8 cellular contexts compared by ENCODE assay signal in genomic region chr1:38860464-38860816, GRCh38. TPM values are rescaled to one million over a fixed set of nuclear protein-coding genes. Genes with fewer than 3 reads are reported as not detected.
DNase-seq lines count a peak whose midpoint lies in the region; TF ChIP-seq lines count a peak whose summit lies in the region.

No MANE protein-coding gene starts in this region.

- no peak overlapping the region for H3K23ac ChIP-seq in trophoblast cell (ENCODE audit: low read length)

- H3K4ac ChIP-seq in trophoblast cell (ENCODE audit: low read depth, low read length) = no peak overlapping the region

- H3K36me3 ChIP-seq in PC-9 (ENCODE audit: low read depth) = peaks cover 26% of the 10 kb centered on the region
- peaks cover 2 to 3% of the 10 kb centered on the region in 2 donors for H3K36me3 ChIP-seq in esophagus (ENCODE audit: control insufficient read depth in 2 of 2, insufficient read depth in 2 of 2, low read length in 1 of 2)
- H3K36me3 ChIP-seq in trophoblast cell (ENCODE audit: control insufficient read depth in 1 of 2, insufficient read depth in 2 of 2, low read length in 2 of 2) = peaks cover 2 to 6% of the 10 kb centered on the region in 2 experiments

- H3K27ac ChIP-seq in PC-9 (no peak overlapping the region), esophagus (ENCODE audit: low read depth in 2 of 2, low read length in 1 of 2) (peak overlapping the region in 1 of 2 donors; percentile 78), trophoblast cell (ENCODE audit: low read depth, low read length) (no peak overlapping the region)

- no peaks in the 10 kb centered on the region for H3K9me2 ChIP-seq in PC-9 (ENCODE audit: insufficient read depth)

- H3K14ac ChIP-seq in trophoblast cell (ENCODE audit: low read length) = no peak overlapping the region

- H4K20me1 ChIP-seq in PC-9 (ENCODE audit: insufficient read depth) = peaks cover 8% of the 10 kb centered on the region

- H3K4me3 ChIP-seq in PC-9 (peak overlapping the region; percentile 72), esophagus (ENCODE audit: low read depth in 1 of 2, low read length in 2 of 2) (peak overlapping the region; percentile 60 to 68), trophoblast cell (ENCODE audit: low read depth, low read length) (peak overlapping the region; percentile 87)

- H3K79me2 ChIP-seq in PC-9 (ENCODE audit: low read depth) = peaks cover 27% of the 10 kb centered on the region
- H3K79me2 ChIP-seq in trophoblast cell (ENCODE audit: control insufficient read depth, insufficient read depth, low read length, poor library complexity) = peaks cover 9% of the 10 kb centered on the region

- H4K8ac ChIP-seq in trophoblast cell (ENCODE audit: low read depth, low read length) = no peak overlapping the region

- H2BK5ac ChIP-seq in trophoblast cell (ENCODE audit: low read depth, low read length, poor library complexity) = no peak overlapping the region

- peaks cover 23% of the 10 kb centered on the region for H3K4me1 ChIP-seq in PC-9 (replicated peaks; ENCODE audit: insufficient read depth)
- H3K4me1 ChIP-seq in esophagus (ENCODE audit: control insufficient read depth in 2 of 2, insufficient read depth in 2 of 2, low read length in 1 of 2) = peaks cover 0 to 3% of the 10 kb centered on the region in 2 donors
- peaks cover 0 to 2% of the 10 kb centered on the region in 2 experiments for H3K4me1 ChIP-seq in trophoblast cell (ENCODE audit: control insufficient read depth in 1 of 2, insufficient read depth in 2 of 2, low read length in 2 of 2)

- H2BK12ac ChIP-seq in trophoblast cell (ENCODE audit: low read length) = no peak overlapping the region

- H3K27me3 ChIP-seq in PC-9 (ENCODE audit: insufficient read depth, low read depth) (no peaks in the 10 kb centered on the region), esophagus (ENCODE audit: control insufficient read depth in 1 of 2, insufficient read depth in 2 of 2, low read length in 2 of 2) (no peaks in the 10 kb centered on the region), trophoblast cell (ENCODE audit: insufficient read depth, low read length) (no peaks in the 10 kb centered on the region)

- peak overlapping the region; percentile 99 for H2AFZ ChIP-seq in PC-9
- peak overlapping the region; percentile 88 for H2AFZ ChIP-seq in trophoblast cell (ENCODE audit: insufficient read depth, low read length, poor library complexity)

- POLR2A ChIA-PET in PC-9 (lab: Charles Lee; ENCODE audit: unreplicated experiment) (no interaction called here), GM10248 (lab: Yijun Ruan, JAX) (interaction anchor here (0.6 kb wide), 1 partner anchor 834 kb away, joined by 3 read pairs; no protein-coding TSS in a partner anchor)

- H4K12ac ChIP-seq in trophoblast cell (ENCODE audit: low read depth, low read length) = no peak overlapping the region

- H3K4me2 ChIP-seq in PC-9 = peak overlapping the region; percentile 85
- H3K4me2 ChIP-seq in trophoblast cell (ENCODE audit: low read length) = peak overlapping the region; percentile 70

- H3K9me3 ChIP-seq in PC-9 (ENCODE audit: insufficient read depth, low read depth) (no peaks in the 10 kb centered on the region), esophagus (ENCODE audit: control insufficient read depth in 2 of 2, insufficient read depth in 1 of 2, low read depth in 1 of 2, low read length in 1 of 2) (no peaks in the 10 kb centered on the region), trophoblast cell (ENCODE audit: insufficient read depth, low read depth, low read length) (no peaks in the 10 kb centered on the region)

- CTCF ChIA-PET in PC-9 (lab: Charles Lee) (no interaction called here), GM10248 (lab: Yijun Ruan, JAX) (interaction anchor here (3.1 kb wide), 1 partner anchor 13 kb away, joined by 12 read pairs; the partner anchor contains the start of gene MYCBP)

- 7 to 8% methylated on average over 6 of the region's 6 CpGs for WGBS in esophagus, 2 donors
- no CpG with 5 or more reads among the region's 6 CpGs for WGBS in trophoblast cell (ENCODE audit: extremely low coverage, insufficient coverage, insufficient read length)

- DNase-seq in ELR (ENCODE audit: low read depth) (peak; percentile 31), PC-9 (no peak), trophoblast cell (peak in 1 of 2 donors; percentile 37), GM10248 (ENCODE audit: extremely low spot score) (no peak), NCI-H1436 treated with DMSO at 0.1 percent for 48 hours (lab: John Stamatoyannopoulos, UW) (no peak), ecto neural progenitor cell (ENCODE audit: low spot score) (no peak), cerebellar cortex (ENCODE audit: low spot score) (no peak)

- no peak overlapping the region for H4K91ac ChIP-seq in trophoblast cell (ENCODE audit: low read depth, low read length)

- H2AK5ac ChIP-seq in trophoblast cell (ENCODE audit: low read length) = no peak overlapping the region

- BruUV-seq in PC-9 (replicated peaks; lab: Mats Ljungman, UMichigan) = no TSS peak

- H3K18ac ChIP-seq in trophoblast cell (ENCODE audit: low read length) = no peak overlapping the region

- H3K9ac ChIP-seq in trophoblast cell (ENCODE audit: low read length) = no peak overlapping the region

- H3F3A ChIP-seq in PC-9 (ENCODE audit: insufficient read depth, low read depth) = peaks cover 34% of the 10 kb centered on the region

- intact Hi-C loops in PC-9 (cut with micrococcal nuclease; ENCODE audit: unreplicated experiment) = no loop called here

- TF ChIP-seq CTCF in PC-9 (conservative IDR thresholded peaks at IDR 0.05) (no peak), GM10248 (IDR thresholded peaks at IDR 0.05; ENCODE audit: control extremely low read depth, extremely low read depth, low read depth, missing control alignments) (no peak)

- H3K79me1 ChIP-seq in trophoblast cell (ENCODE audit: low read length) = peaks cover 4% of the 10 kb centered on the region

- H2BK120ac ChIP-seq in trophoblast cell (ENCODE audit: insufficient read depth, low read length, poor library complexity) = no peak overlapping the region

RNA-seq across cellular contexts. Expression of gene RRAGC, which starts 0.9 kb away (rescaled TPM):
- total RNA-seq in PC-9 (2021) = 22.1 and 33.0 TPM in 2 replicates
- 10 to 100 TPM in 1 of 2 donors, 1 to 10 TPM in 1; 7.7 to 18.4 TPM for polyA plus RNA-seq in esophagus
- polyA plus RNA-seq in trophoblast cell (2013) = 36.4 and 39.7 TPM in 2 replicates

RNA-seq across cellular contexts. Expression of gene MYCBP, which starts 12.7 kb away (rescaled TPM):
- 51.9 TPM in 2 replicates for total RNA-seq in PC-9 (2021)
- polyA plus RNA-seq in esophagus = 10 to 100 TPM; 13.0 to 19.1 TPM
- 40.6 and 42.4 TPM in 2 replicates for polyA plus RNA-seq in trophoblast cell (2013)

RNA-seq across cellular contexts. Expression of gene GJA9, which starts 20.9 kb away (rescaled TPM):
- total RNA-seq in PC-9 (2021) = 0.48 and 1.1 TPM in 2 replicates
- polyA plus RNA-seq in esophagus = under 1 TPM; 0.32 to 0.86 TPM
- not detected in 2 replicates for polyA plus RNA-seq in trophoblast cell (2013)
